In genomic region chr11:13494051-13494450, GRCh38 we compare ENCODE assay signal across 24 cellular contexts. TPM values are rescaled to one million over a fixed set of nuclear protein-coding genes. Genes with fewer than 3 reads are reported as not detected.
"Had no signal": no experiment of that assay in that cellular context is flagged by ENCODE, and none has a peak within 500 bp of the region (broad histone marks: within the 10 kb centered on the region; RNA-seq: fewer than 3 reads in every experiment).

No MANE protein-coding gene starts in this region.

- H3K36me3 ChIP-seq: MG63, SJCRH30 had no signal

- H3K4me1 ChIP-seq: SJCRH30 had no signal

- DNase-seq: IMR-90, Karpas-422, KG1, MG63, NCI-H1092, NCI-H1105 treated with DMSO at 0.1 percent for 48 hours, NCI-H1417 treated with DMSO at 0.1 percent for 48 hours, NCI-H146, NCI-H1694 treated with DMSO at 0.1 percent for 48 hours, NCI-H1930, NCI-H2081, NCI-H2171, NCI-H226, NCI-H446, NCI-H510A, NCI-H524 treated with DMSO at 0.1 percent for 48 hours, NCI-H774, SHP77 treated with DMSO at 0.1 percent for 48 hours, SJCRH30 had no signal

- H3K9me3 ChIP-seq: MG63, SJCRH30 had no signal

- H3K27ac ChIP-seq: RWPE1, SJCRH30 had no signal

- H3K4me3 ChIP-seq: MG63, SJCRH30 had no signal

- ATAC-seq: HepG2, Right ventricle myocardium inferior, SK-N-SH treated with all-trans-retinoic acid at 6 μM for 48 hours had no signal

- H3K27me3 ChIP-seq: MG63 had no signal

RNA-seq across cellular contexts. Expression of gene PTH, which starts 1.7 kb away (rescaled TPM):
- total RNA-seq: HepG2, HT1080, IMR-90, Right ventricle myocardium inferior, SJCRH30 had no signal
- polyA plus RNA-seq: HepG2, IMR-90 had no signal
